ENCODE assay signal across 1 cellular context in the genomic region with DNA sequence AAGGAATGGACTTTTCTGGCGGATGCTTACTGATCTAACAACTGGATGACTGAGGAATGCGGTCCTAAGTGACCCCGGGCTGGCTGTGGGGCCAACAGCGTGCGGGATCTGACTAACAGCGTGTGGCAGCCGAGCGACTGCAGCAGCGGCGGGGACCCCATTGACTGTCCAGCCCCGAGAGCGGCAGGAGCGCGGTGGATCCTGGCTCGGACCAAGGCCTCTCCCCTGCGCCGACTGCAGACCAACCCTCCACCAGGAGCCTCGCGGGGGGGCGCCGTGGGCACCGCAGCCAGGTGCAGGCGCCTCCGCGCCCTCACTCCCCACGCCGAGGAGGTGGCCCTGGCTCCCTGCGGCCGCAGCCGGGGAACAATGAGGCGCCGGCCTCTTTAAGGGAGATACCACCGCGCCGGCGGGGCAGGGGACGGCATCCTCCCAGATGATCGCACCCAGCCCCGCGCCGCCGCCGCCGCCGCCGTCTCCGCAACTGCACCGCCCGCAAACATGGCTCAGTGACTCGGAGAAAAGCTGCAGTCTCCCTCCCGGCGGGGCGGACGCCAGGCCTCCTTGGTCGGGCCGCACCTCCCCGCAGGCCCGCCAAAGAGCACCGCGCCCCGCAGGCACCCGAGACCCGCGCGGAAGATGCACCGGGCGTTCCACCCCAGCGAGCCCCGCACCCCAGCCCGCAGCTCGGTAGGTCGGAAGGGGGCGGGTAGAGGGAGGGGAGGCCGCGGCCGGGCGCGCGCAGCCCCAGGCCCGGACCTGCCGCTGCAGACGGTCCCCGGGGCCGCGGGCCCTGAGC.
TF ChIP-seq lines count a peak whose summit lies in the region.

No MANE protein-coding gene starts in this region.

TF ChIP-seq in K562, 482 proteins besides CTCF, POLR2A, EP300 and RAD21 (continued from another document and continues in another):
- no peak for TF ChIP-seq ZNF507 (tag; conservative IDR thresholded peaks at IDR 0.05)
- TF ChIP-seq SMARCC2 (IDR thresholded peaks at IDR 0.05; ENCODE audit: low read depth) = no peak
- peak; percentile 62; the same call in 1 of the 2 replicates for TF ChIP-seq ZNF431 (CRISPR knock-in tag; IDR thresholded peaks at IDR 0.05)
- TF ChIP-seq ZNF586 (CRISPR knock-in tag; conservative IDR thresholded peaks at IDR 0.05) = no peak
- peak; percentile 47 to 58 for TF ChIP-seq NONO (IDR thresholded peaks at IDR 0.05; ENCODE audit: low read depth in 2 of 2, low read length in 1 of 2)
- TF ChIP-seq PHF20 (IDR thresholded peaks at IDR 0.05; ENCODE audit: partially characterized antibody) = peak; percentile 45
- TF ChIP-seq, protein P1, sequence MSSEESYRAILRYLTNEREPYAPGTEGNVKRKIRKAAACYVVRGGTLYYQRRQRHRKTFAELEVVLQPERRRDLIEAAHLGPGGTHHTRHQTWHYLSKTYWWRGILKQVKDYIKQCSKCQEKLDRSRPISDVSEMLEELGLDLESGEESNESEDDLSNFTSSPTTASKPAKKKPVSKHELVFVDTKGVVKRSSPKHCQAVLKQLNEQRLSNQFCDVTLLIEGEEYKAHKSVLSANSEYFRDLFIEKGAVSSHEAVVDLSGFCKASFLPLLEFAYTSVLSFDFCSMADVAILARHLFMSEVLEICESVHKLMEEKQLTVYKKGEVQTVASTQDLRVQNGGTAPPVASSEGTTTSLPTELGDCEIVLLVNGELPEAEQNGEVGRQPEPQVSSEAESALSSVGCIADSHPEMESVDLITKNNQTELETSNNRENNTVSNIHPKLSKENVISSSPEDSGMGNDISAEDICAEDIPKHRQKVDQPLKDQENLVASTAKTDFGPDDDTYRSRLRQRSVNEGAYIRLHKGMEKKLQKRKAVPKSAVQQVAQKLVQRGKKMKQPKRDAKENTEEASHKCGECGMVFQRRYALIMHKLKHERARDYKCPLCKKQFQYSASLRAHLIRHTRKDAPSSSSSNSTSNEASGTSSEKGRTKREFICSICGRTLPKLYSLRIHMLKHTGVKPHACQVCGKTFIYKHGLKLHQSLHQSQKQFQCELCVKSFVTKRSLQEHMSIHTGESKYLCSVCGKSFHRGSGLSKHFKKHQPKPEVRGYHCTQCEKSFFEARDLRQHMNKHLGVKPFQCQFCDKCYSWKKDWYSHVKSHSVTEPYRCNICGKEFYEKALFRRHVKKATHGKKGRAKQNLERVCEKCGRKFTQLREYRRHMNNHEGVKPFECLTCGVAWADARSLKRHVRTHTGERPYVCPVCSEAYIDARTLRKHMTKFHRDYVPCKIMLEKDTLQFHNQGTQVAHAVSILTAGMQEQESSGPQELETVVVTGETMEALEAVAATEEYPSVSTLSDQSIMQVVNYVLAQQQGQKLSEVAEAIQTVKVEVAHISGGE (CRISPR knock-in tag; IDR thresholded peaks at IDR 0.05) = no peak
- TF ChIP-seq SMAD3 (CRISPR knock-in tag; conservative IDR thresholded peaks at IDR 0.05) = no peak
- peak; percentile 73 for TF ChIP-seq HNRNPLL (IDR thresholded peaks at IDR 0.05; ENCODE audit: low read depth, low read length, poor library complexity, severe bottlenecking)
- no peak for TF ChIP-seq XRCC5 (IDR thresholded peaks at IDR 0.05; ENCODE audit: low read depth, low read length)
- no peak for TF ChIP-seq ZNF121 (CRISPR knock-in tag; conservative IDR thresholded peaks at IDR 0.05)
- TF ChIP-seq ZNF212 (CRISPR knock-in tag; IDR thresholded peaks at IDR 0.05) = peak; percentile 42; the same call in 1 of the 2 replicates
- TF ChIP-seq ATF7 (IDR thresholded peaks at IDR 0.05) = peak; percentile 98
- TF ChIP-seq, protein P2, sequence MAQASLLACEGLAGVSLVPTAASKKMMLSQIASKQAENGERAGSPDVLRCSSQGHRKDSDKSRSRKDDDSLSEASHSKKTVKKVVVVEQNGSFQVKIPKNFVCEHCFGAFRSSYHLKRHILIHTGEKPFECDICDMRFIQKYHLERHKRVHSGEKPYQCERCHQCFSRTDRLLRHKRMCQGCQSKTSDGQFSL (CRISPR knock-in tag; IDR thresholded peaks at IDR 0.05) = 0 out of 2 replicates have a peak, but pooled peaks have one; percentile 40
- TF ChIP-seq, protein P2 (tag; IDR thresholded peaks at IDR 0.05) = no peak; a peak in 1 of 4 replicates
- TF ChIP-seq MAFG (tag; conservative IDR thresholded peaks at IDR 0.05) = no peak
- no peak; the same call in 1 of the 2 replicates for TF ChIP-seq KAT7 (CRISPR knock-in tag; IDR thresholded peaks at IDR 0.05; ENCODE audit: borderline replicate concordance)
- 0 out of 2 replicates have a peak, but pooled peaks have one; percentile 16 for TF ChIP-seq CREM (IDR thresholded peaks at IDR 0.05; ENCODE audit: low read depth)
- no peak for TF ChIP-seq SLC30A9 (CRISPR knock-in tag; IDR thresholded peaks at IDR 0.05)
- TF ChIP-seq ESRRB (CRISPR knock-in tag; IDR thresholded peaks at IDR 0.05; ENCODE audit: borderline replicate concordance) = no peak
- no peak for TF ChIP-seq SREBF2 (CRISPR knock-in tag; IDR thresholded peaks at IDR 0.05)
- no peak for TF ChIP-seq ZNF354B (CRISPR knock-in tag; IDR thresholded peaks at IDR 0.05)
- TF ChIP-seq NCOA4 (IDR thresholded peaks at IDR 0.05; ENCODE audit: partially characterized antibody) = no peak
- TF ChIP-seq, protein P3, sequence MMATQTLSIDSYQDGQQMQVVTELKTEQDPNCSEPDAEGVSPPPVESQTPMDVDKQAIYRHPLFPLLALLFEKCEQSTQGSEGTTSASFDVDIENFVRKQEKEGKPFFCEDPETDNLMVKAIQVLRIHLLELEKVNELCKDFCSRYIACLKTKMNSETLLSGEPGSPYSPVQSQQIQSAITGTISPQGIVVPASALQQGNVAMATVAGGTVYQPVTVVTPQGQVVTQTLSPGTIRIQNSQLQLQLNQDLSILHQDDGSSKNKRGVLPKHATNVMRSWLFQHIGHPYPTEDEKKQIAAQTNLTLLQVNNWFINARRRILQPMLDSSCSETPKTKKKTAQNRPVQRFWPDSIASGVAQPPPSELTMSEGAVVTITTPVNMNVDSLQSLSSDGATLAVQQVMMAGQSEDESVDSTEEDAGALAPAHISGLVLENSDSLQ (IDR thresholded peaks at IDR 0.05) = no peak
- no peak for TF ChIP-seq ZFPM2 (CRISPR knock-in tag; IDR thresholded peaks at IDR 0.05)
- TF ChIP-seq, protein P4, sequence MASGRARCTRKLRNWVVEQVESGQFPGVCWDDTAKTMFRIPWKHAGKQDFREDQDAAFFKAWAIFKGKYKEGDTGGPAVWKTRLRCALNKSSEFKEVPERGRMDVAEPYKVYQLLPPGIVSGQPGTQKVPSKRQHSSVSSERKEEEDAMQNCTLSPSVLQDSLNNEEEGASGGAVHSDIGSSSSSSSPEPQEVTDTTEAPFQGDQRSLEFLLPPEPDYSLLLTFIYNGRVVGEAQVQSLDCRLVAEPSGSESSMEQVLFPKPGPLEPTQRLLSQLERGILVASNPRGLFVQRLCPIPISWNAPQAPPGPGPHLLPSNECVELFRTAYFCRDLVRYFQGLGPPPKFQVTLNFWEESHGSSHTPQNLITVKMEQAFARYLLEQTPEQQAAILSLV (tag; IDR thresholded peaks at IDR 0.05) = no peak
- no peak for TF ChIP-seq DIDO1 (tag; IDR thresholded peaks at IDR 0.05; ENCODE audit: low read depth)
- no peak for TF ChIP-seq NCOA1 (IDR thresholded peaks at IDR 0.05; ENCODE audit: low read depth)
- peak; percentile 72 for TF ChIP-seq L3MBTL2 (IDR thresholded peaks at IDR 0.05)
- TF ChIP-seq ZNF184 (CRISPR knock-in tag; IDR thresholded peaks at IDR 0.05) = no peak
- no peak; the same call in 1 of the 2 replicates for TF ChIP-seq ZNF324 (CRISPR knock-in tag; IDR thresholded peaks at IDR 0.05)
- peak; percentile 55 for TF ChIP-seq U2AF1 (optimal IDR thresholded peaks at IDR 0.05; ENCODE audit: low read depth, low read length)
- TF ChIP-seq ELF2 (CRISPR knock-in tag; IDR thresholded peaks at IDR 0.05) = no peak
- no peak for TF ChIP-seq CC2D1A (IDR thresholded peaks at IDR 0.05)
- TF ChIP-seq, protein P5, sequence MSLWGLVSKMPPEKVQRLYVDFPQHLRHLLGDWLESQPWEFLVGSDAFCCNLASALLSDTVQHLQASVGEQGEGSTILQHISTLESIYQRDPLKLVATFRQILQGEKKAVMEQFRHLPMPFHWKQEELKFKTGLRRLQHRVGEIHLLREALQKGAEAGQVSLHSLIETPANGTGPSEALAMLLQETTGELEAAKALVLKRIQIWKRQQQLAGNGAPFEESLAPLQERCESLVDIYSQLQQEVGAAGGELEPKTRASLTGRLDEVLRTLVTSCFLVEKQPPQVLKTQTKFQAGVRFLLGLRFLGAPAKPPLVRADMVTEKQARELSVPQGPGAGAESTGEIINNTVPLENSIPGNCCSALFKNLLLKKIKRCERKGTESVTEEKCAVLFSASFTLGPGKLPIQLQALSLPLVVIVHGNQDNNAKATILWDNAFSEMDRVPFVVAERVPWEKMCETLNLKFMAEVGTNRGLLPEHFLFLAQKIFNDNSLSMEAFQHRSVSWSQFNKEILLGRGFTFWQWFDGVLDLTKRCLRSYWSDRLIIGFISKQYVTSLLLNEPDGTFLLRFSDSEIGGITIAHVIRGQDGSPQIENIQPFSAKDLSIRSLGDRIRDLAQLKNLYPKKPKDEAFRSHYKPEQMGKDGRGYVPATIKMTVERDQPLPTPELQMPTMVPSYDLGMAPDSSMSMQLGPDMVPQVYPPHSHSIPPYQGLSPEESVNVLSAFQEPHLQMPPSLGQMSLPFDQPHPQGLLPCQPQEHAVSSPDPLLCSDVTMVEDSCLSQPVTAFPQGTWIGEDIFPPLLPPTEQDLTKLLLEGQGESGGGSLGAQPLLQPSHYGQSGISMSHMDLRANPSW (CRISPR knock-in tag; IDR thresholded peaks at IDR 0.05) = no peak
- TF ChIP-seq ZNF174 (CRISPR knock-in tag; IDR thresholded peaks at IDR 0.05) = no peak
- TF ChIP-seq RFX7 (CRISPR knock-in tag; IDR thresholded peaks at IDR 0.05) = 0 out of 2 replicates have a peak, but pooled peaks have one; percentile 47
- TF ChIP-seq ZNF146 (CRISPR knock-in tag; IDR thresholded peaks at IDR 0.05; ENCODE audit: unreplicated experiment) = peak; percentile 3
- no peak for TF ChIP-seq SMARCB1 (IDR thresholded peaks at IDR 0.05; ENCODE audit: insufficient read length, low read depth)
- TF ChIP-seq PRDM10 (IDR thresholded peaks at IDR 0.05; ENCODE audit: partially characterized antibody) = peak; percentile 99
- TF ChIP-seq CHAMP1 (IDR thresholded peaks at IDR 0.05) = no peak
- TF ChIP-seq GTF2A2 (tag; IDR thresholded peaks at IDR 0.05) = no peak
- TF ChIP-seq, protein P6, sequence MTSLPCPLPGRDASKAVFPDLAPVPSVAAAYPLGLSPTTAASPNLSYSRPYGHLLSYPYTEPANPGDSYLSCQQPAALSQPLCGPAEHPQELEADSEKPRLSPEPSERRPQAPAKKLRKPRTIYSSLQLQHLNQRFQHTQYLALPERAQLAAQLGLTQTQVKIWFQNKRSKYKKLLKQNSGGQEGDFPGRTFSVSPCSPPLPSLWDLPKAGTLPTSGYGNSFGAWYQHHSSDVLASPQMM (CRISPR knock-in tag; IDR thresholded peaks at IDR 0.05) = no peak
- peak; percentile 15; the same call in 1 of the 2 replicates for TF ChIP-seq ARID3B (CRISPR knock-in tag; IDR thresholded peaks at IDR 0.05; ENCODE audit: borderline replicate concordance)
- TF ChIP-seq JUN (IDR thresholded peaks at IDR 0.05; ENCODE audit: borderline replicate concordance, low read depth, low read length) = no peak
- TF ChIP-seq JUN (CRISPR knock-in tag; IDR thresholded peaks at IDR 0.05; ENCODE audit: borderline replicate concordance) = no peak
